Comparison of ENCODE assay signal across 8 cellular contexts in genomic region chr5:175729829-175730277, GRCh38.
DNase-seq lines count a peak whose midpoint lies in the region; ATAC-seq, FAIRE-seq and TF ChIP-seq lines count a peak whose summit lies in the region.

No MANE protein-coding gene starts in this region.

- no peaks in the 10 kb centered on the region for H3K36me3 Mint-ChIP-seq in activated naive CD4-positive, alpha-beta T cell treated with anti-CD3 and anti-CD28 coated beads, Interleukin-2, amount 10 ng/mL, durations not matched to agents 7 days and 5 days
- no peaks in the 10 kb centered on the region for H3K36me3 Mint-ChIP-seq in glutamatergic neuron (ENCODE audit: unreplicated experiment)

- WGBS in pancreas, 2 donors, result 3 to 4% methylated on average over 9 of the region's 9 CpGs
- WGBS in upper lobe of left lung, 2 donors, result 8 to 12% methylated on average over 4 to 9 of the region's 9 CpGs

- H3K9ac ChIP-seq in DND-41 (ENCODE audit: low read depth, low read length), result no peak overlapping the region

- no peak for FAIRE-seq in pancreas (lab: Jason Lieb, UNC)

- H3K4me3 ChIP-seq in DND-41 (ENCODE audit: low read depth in 1 of 2, low read length in 2 of 2) (no peak overlapping the region), pancreas (no peak overlapping the region), upper lobe of left lung (no peak overlapping the region)

- H2AFZ ChIP-seq in DND-41 (ENCODE audit: low read depth, low read length), result no peak overlapping the region

- intact Hi-C loops in pancreas (cut with DNase I), result no loop called here

- H3K36me3 ChIP-seq in DND-41 (ENCODE audit: insufficient read depth, low read length) (no peaks in the 10 kb centered on the region), pancreas (no peaks in the 10 kb centered on the region), upper lobe of left lung (no peaks in the 10 kb centered on the region)

- no peak for TF ChIP-seq POLR2A in upper lobe of left lung (IDR thresholded peaks at IDR 0.05)

- H3K4me2 ChIP-seq in DND-41 (ENCODE audit: insufficient read depth, low read length), result no peak overlapping the region

- H3K79me2 ChIP-seq in DND-41 (ENCODE audit: insufficient read depth, low read length), result no peaks in the 10 kb centered on the region

- no peak overlapping the region for H3K27ac Mint-ChIP-seq in activated naive CD4-positive, alpha-beta T cell treated with anti-CD3 and anti-CD28 coated beads, Interleukin-2, amount 10 ng/mL, durations not matched to agents 7 days and 5 days
- no peak overlapping the region for H3K27ac Mint-ChIP-seq in glutamatergic neuron (ENCODE audit: unreplicated experiment)

- H3K9me3 ChIP-seq in DND-41 (ENCODE audit: insufficient read depth, low read length, severe bottlenecking) (no peaks in the 10 kb centered on the region), pancreas (no peaks in the 10 kb centered on the region), upper lobe of left lung (no peaks in the 10 kb centered on the region)

- CTCF ChIA-PET in activated naive CD4-positive, alpha-beta T cell treated with anti-CD3 and anti-CD28 coated beads, Interleukin-2, amount 10 ng/mL, durations not matched to agents 7 days and 5 days (lab: Charles Lee), result interaction anchor here (0.6 to 3.5 kb wide), 31 partner anchors 8 to 843 kb away, joined by 3 to 31 read pairs (median 4); partner anchors contain the start of genes CLTB and CPLX2

- ATAC-seq in DND-41 (ENCODE audit: insufficient read depth, low read depth), result peak; percentile 99
- peak; percentile 99 for ATAC-seq in SK-N-SH treated with all-trans-retinoic acid at 6 μM for 48 hours
- ATAC-seq in pancreas, result peak; percentile 97 to 100 (median 99)
- ATAC-seq in upper lobe of left lung (ENCODE audit: low FRiP score in 2 of 2), result peak; percentile 89 to 92

- peaks cover 9% of the 10 kb centered on the region for H3K4me1 Mint-ChIP-seq in activated naive CD4-positive, alpha-beta T cell treated with anti-CD3 and anti-CD28 coated beads, Interleukin-2, amount 10 ng/mL, durations not matched to agents 7 days and 5 days
- peaks cover 26% of the 10 kb centered on the region for H3K4me1 Mint-ChIP-seq in glutamatergic neuron (ENCODE audit: low read depth, unreplicated experiment)

- peaks cover 5% of the 10 kb centered on the region for H4K20me1 ChIP-seq in DND-41 (ENCODE audit: insufficient read depth, low read length)

- DNase-seq in DND-41 (peak; percentile 88), HCEC 1CT (peak; percentile 81), NCI-H1092 treated with DMSO at 0.1 percent for 48 hours (lab: John Stamatoyannopoulos, UW) (peak; percentile 83), glutamatergic neuron (peak; percentile 99), pancreas (peak; percentile 82 to 98 (median 92)), upper lobe of left lung (peak in 1 of 2 donors; percentile 91)
- DNase-seq in activated naive CD4-positive, alpha-beta T cell treated with anti-CD3 and anti-CD28 coated beads, Interleukin-2, amount 10 ng/mL, durations not matched to agents 7 days and 5 days, result peak; percentile 95

- TF ChIP-seq EP300 in upper lobe of left lung (IDR thresholded peaks at IDR 0.05), result no peak

- peaks cover 58% of the 10 kb centered on the region for H3K27me3 Mint-ChIP-seq in activated naive CD4-positive, alpha-beta T cell treated with anti-CD3 and anti-CD28 coated beads, Interleukin-2, amount 10 ng/mL, durations not matched to agents 7 days and 5 days
- peaks cover 12% of the 10 kb centered on the region for H3K27me3 Mint-ChIP-seq in glutamatergic neuron (ENCODE audit: unreplicated experiment)

- no peaks in the 10 kb centered on the region for H3K9me3 Mint-ChIP-seq in activated naive CD4-positive, alpha-beta T cell treated with anti-CD3 and anti-CD28 coated beads, Interleukin-2, amount 10 ng/mL, durations not matched to agents 7 days and 5 days
- peaks cover 12% of the 10 kb centered on the region for H3K9me3 Mint-ChIP-seq in glutamatergic neuron (ENCODE audit: unreplicated experiment)

- H3K27me3 ChIP-seq in DND-41 (ENCODE audit: insufficient read depth, low read length, poor library complexity) (no peaks in the 10 kb centered on the region), pancreas (no peaks in the 10 kb centered on the region), upper lobe of left lung (peaks cover 0 to 3% (median 2%) of the 10 kb centered on the region in 4 donors)

- TF ChIP-seq CTCF in DND-41 (IDR thresholded peaks at IDR 0.05; ENCODE audit: borderline replicate concordance, extremely low read depth, low read length, poor library complexity, severe bottlenecking) (peak; percentile 95), glutamatergic neuron (IDR thresholded peaks at IDR 0.05; ENCODE audit: partially characterized antibody, unreplicated experiment) (peak; percentile 98), pancreas (IDR thresholded peaks at IDR 0.05) (peak; percentile 90 to 95 (median 93)), upper lobe of left lung (IDR thresholded peaks at IDR 0.05) (peak; percentile 85 to 96 (median 94))

- no peak overlapping the region for H3K4me3 Mint-ChIP-seq in activated naive CD4-positive, alpha-beta T cell treated with anti-CD3 and anti-CD28 coated beads, Interleukin-2, amount 10 ng/mL, durations not matched to agents 7 days and 5 days
- H3K4me3 Mint-ChIP-seq in glutamatergic neuron (ENCODE audit: unreplicated experiment), result peak overlapping the region; percentile 82

- H3K27ac ChIP-seq in DND-41 (ENCODE audit: low read length), result no peak overlapping the region
- no peak overlapping the region for H3K27ac ChIP-seq in pancreas
- no peak overlapping the region for H3K27ac ChIP-seq in upper lobe of left lung

- H3K4me1 ChIP-seq in DND-41 (ENCODE audit: insufficient read depth, low read length) (no peaks in the 10 kb centered on the region), pancreas (no peaks in the 10 kb centered on the region), upper lobe of left lung (peaks cover 0 to 11% (median 2%) of the 10 kb centered on the region in 4 donors)

TF ChIP-seq in SK-N-SH treated with all-trans-retinoic acid at 6 μM for 48 hours, 23 proteins besides CTCF, POLR2A, EP300 and RAD21:
- TF ChIP-seq, protein P1, sequence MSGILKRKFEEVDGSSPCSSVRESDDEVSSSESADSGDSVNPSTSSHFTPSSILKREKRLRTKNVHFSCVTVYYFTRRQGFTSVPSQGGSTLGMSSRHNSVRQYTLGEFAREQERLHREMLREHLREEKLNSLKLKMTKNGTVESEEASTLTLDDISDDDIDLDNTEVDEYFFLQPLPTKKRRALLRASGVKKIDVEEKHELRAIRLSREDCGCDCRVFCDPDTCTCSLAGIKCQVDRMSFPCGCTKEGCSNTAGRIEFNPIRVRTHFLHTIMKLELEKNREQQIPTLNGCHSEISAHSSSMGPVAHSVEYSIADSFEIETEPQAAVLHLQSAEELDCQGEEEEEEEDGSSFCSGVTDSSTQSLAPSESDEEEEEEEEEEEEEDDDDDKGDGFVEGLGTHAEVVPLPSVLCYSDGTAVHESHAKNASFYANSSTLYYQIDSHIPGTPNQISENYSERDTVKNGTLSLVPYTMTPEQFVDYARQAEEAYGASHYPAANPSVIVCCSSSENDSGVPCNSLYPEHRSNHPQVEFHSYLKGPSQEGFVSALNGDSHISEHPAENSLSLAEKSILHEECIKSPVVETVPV (CRISPR knock-in tag; IDR thresholded peaks at IDR 0.05), result no peak
- TF ChIP-seq ZFP3 (CRISPR knock-in tag; IDR thresholded peaks at IDR 0.05), result no peak
- TF ChIP-seq ZNF8 (CRISPR knock-in tag; IDR thresholded peaks at IDR 0.05), result no peak
- TF ChIP-seq PATZ1 (CRISPR knock-in tag; IDR thresholded peaks at IDR 0.05; ENCODE audit: borderline replicate concordance), result no peak
- TF ChIP-seq RARB (CRISPR knock-in tag; IDR thresholded peaks at IDR 0.05), result no peak
